ENCODE assay signal across 9 cellular contexts in genomic region chr1:15620155-15620545, GRCh38. TPM values are rescaled to one million over a fixed set of nuclear protein-coding genes. Genes with fewer than 3 reads are reported as not detected.
DNase-seq lines count a peak whose midpoint lies in the region; ATAC-seq and TF ChIP-seq lines count a peak whose summit lies in the region.
"Had no signal": no experiment of that assay in that cellular context is flagged by ENCODE, and none has a peak within 500 bp of the region (broad histone marks: within the 10 kb centered on the region; RNA-seq: fewer than 3 reads in every experiment).

No MANE protein-coding gene starts in this region.

- WGBS in mammary epithelial cell (ENCODE audit: low coverage, missing lambda C conversion rate), result 24% methylated on average over 1 of the region's 1 CpG

- DNase-seq in CD4-positive, alpha-beta memory T cell, result peak in 3 of 5 donors; percentile 12 to 57 (median 26)
- DNase-seq in LNCaP clone FGC (ENCODE audit: low read depth) (no peak), mammary epithelial cell (peak; percentile 38), myocyte (ENCODE audit: low read depth) (peak; percentile 64)
- DNase-seq: foreskin melanocyte had no signal

- peaks cover 2% of the 10 kb centered on the region for H4K20me1 ChIP-seq in mammary epithelial cell (ENCODE audit: insufficient read depth, low read length)

- no peaks in the 10 kb centered on the region for H3K9me3 Mint-ChIP-seq in CD4-positive, alpha-beta memory T cell

- no peak overlapping the region for H3K4me3 ChIP-seq in CD4-positive, alpha-beta memory T cell (ENCODE audit: low read length in 2 of 2)
- H3K4me3 ChIP-seq in LNCaP clone FGC (ENCODE audit: low read depth, low read length), result peak overlapping the region; percentile 30; the same call in 1 of the 2 replicates
- no peak overlapping the region for H3K4me3 ChIP-seq in mammary epithelial cell (replicated peaks in 1 of 3; ENCODE audit: insufficient read depth in 1 of 3, low read depth in 2 of 3, low read length in 3 of 3)

- dilution Hi-C loops in mammary epithelial cell (cut with HindIII; ENCODE audit: low sequenced_read_pairs), result no loop called here

- CTCF ChIA-PET in CD4-positive, alpha-beta memory T cell (lab: Charles Lee; ENCODE audit: partially characterized antibody), result no interaction called here
- CTCF ChIA-PET in mammary epithelial cell (lab: Charles Lee; ENCODE audit: low non-redundant PET), result no interaction called here

- TF ChIP-seq CTCF in LNCaP clone FGC (IDR thresholded peaks at IDR 0.05; ENCODE audit: control insufficient read depth, extremely low read depth, insufficient read depth) (no peak), mammary epithelial cell (conservative IDR thresholded peaks at IDR 0.05 in 1 of 2, IDR thresholded peaks at IDR 0.05 in 1 of 2; ENCODE audit: extremely low read depth in 1 of 2, insufficient read depth in 1 of 2, low read depth in 1 of 2, low read length in 2 of 2) (no peak)

- POLR2A ChIA-PET in CD4-positive, alpha-beta memory T cell (lab: Charles Lee; ENCODE audit: partially characterized antibody), result interaction anchor here (0.6 to 4.9 kb wide), 4 partner anchors 17 to 96 kb away, joined by 3 to 34 read pairs (median 4); partner anchors contain the start of gene CASP9

- ATAC-seq in HG03565 (IDR thresholded peaks at IDR 0.05; ENCODE audit: unreplicated experiment), result no peak
- no peak for ATAC-seq in HG02885 (IDR thresholded peaks at IDR 0.05; ENCODE audit: poor library complexity, unreplicated experiment)
- ATAC-seq in GM18873 (IDR thresholded peaks at IDR 0.05; ENCODE audit: low FRiP score, unreplicated experiment), result no peak
- no peak for ATAC-seq in GM18519 (IDR thresholded peaks at IDR 0.05; ENCODE audit: low FRiP score, unreplicated experiment)

- H3K27me3 Mint-ChIP-seq in CD4-positive, alpha-beta memory T cell, result no peaks in the 10 kb centered on the region

- peak overlapping the region in 6 of 7 donors; percentile 65 to 96 (median 79) for H3K27ac Mint-ChIP-seq in CD4-positive, alpha-beta memory T cell

- H3K4me1 Mint-ChIP-seq in CD4-positive, alpha-beta memory T cell, result peaks cover 39 to 72% (median 56%) of the 10 kb centered on the region in 4 donors

- peak overlapping the region; percentile 42 for H3K9ac ChIP-seq in mammary epithelial cell (ENCODE audit: insufficient read depth, low read length)

- in situ Hi-C loops in mammary epithelial cell (cut with MboI; ENCODE audit: low sequenced_read_pairs in 2 of 2), result no loop called here

- H3K4me3 Mint-ChIP-seq in CD4-positive, alpha-beta memory T cell, result peak overlapping the region; percentile 18 to 81 (median 54)

- H3K27me3 ChIP-seq in CD4-positive, alpha-beta memory T cell (ENCODE audit: insufficient read depth, low read length), result no peaks in the 10 kb centered on the region
- no peaks in the 10 kb centered on the region for H3K27me3 ChIP-seq in mammary epithelial cell (ENCODE audit: insufficient read depth, low read length)

- peak overlapping the region; percentile 32 for H3K4me2 ChIP-seq in mammary epithelial cell (ENCODE audit: insufficient read depth, low read depth, low read length)

- intact Hi-C loops in CD4-positive, alpha-beta memory T cell (cut with micrococcal nuclease), result no loop called here
- intact Hi-C loops in mammary epithelial cell (cut with micrococcal nuclease), result no loop called here

- peak overlapping the region; percentile 22 for H3K27ac ChIP-seq in CD4-positive, alpha-beta memory T cell (ENCODE audit: low read depth, low read length)
- H3K27ac ChIP-seq in mammary epithelial cell (ENCODE audit: insufficient read depth, low read depth, low read length), result peak overlapping the region; percentile 53

- no peaks in the 10 kb centered on the region for H3K36me3 ChIP-seq in CD4-positive, alpha-beta memory T cell (ENCODE audit: insufficient read depth, low read length)
- H3K36me3 ChIP-seq in mammary epithelial cell (ENCODE audit: insufficient read depth, low read length), result peaks cover 4% of the 10 kb centered on the region

- no peaks in the 10 kb centered on the region for H3K9me3 ChIP-seq in CD4-positive, alpha-beta memory T cell (ENCODE audit: control insufficient read depth in 1 of 2, low read length in 2 of 2)
- no peaks in the 10 kb centered on the region for H3K9me3 ChIP-seq in mammary epithelial cell (replicated peaks; ENCODE audit: insufficient read depth, low read length)

- no TSS peak for BruUV-seq in mammary epithelial cell (replicated peaks; lab: Mats Ljungman, UMichigan)

- peaks cover 78% of the 10 kb centered on the region for H3K79me2 ChIP-seq in mammary epithelial cell (ENCODE audit: insufficient read depth, low read length)

- peaks cover 2 to 14% of the 10 kb centered on the region in 2 donors for H3K36me3 Mint-ChIP-seq in CD4-positive, alpha-beta memory T cell

- H2AFZ ChIP-seq in mammary epithelial cell (ENCODE audit: low read depth, low read length), result no peak overlapping the region

- H3K4me1 ChIP-seq in CD4-positive, alpha-beta memory T cell (ENCODE audit: insufficient read depth, low read length), result peaks cover 67% of the 10 kb centered on the region
- peaks cover 29% of the 10 kb centered on the region for H3K4me1 ChIP-seq in mammary epithelial cell (ENCODE audit: insufficient read depth, low read length)

RNA-seq across cellular contexts. Expression of gene DDI2, which starts 2.9 kb away (rescaled TPM):
- 10 to 100 TPM; 46.2 to 47.6 TPM for total RNA-seq in CD4-positive, alpha-beta memory T cell
- 1 to 10 TPM; 1.0 to 5.2 TPM for polyA plus RNA-seq in CD4-positive, alpha-beta memory T cell
- total RNA-seq in mammary epithelial cell, result 10 to 100 TPM; 22.2 to 29.7 TPM
- 7.7 TPM for polyA plus RNA-seq in mammary epithelial cell
- polyA minus RNA-seq in mammary epithelial cell, result 18.8 TPM
- 26.6 and 34.7 TPM in 2 replicates for total RNA-seq in myocyte
- 8.1 TPM for polyA plus RNA-seq in myocyte (2012)

RNA-seq across cellular contexts. Expression of gene AGMAT, which starts 35.3 kb away (rescaled TPM):
- total RNA-seq in CD4-positive, alpha-beta memory T cell, result 1 to 10 TPM; 3.3 to 3.6 TPM
- polyA plus RNA-seq in CD4-positive, alpha-beta memory T cell, result 1 to 10 TPM; 6.1 to 7.1 TPM
- under 1 TPM; 0.28 to 0.83 TPM for total RNA-seq in mammary epithelial cell
- polyA plus RNA-seq in mammary epithelial cell, result 0.50 TPM
- polyA minus RNA-seq in mammary epithelial cell, result not detected
- 2.1 and 3.2 TPM in 2 replicates for total RNA-seq in myocyte
- polyA plus RNA-seq in myocyte (2012), result 0.52 TPM
